Comparison of ENCODE assay signal across 11 cellular contexts in the genomic region with DNA sequence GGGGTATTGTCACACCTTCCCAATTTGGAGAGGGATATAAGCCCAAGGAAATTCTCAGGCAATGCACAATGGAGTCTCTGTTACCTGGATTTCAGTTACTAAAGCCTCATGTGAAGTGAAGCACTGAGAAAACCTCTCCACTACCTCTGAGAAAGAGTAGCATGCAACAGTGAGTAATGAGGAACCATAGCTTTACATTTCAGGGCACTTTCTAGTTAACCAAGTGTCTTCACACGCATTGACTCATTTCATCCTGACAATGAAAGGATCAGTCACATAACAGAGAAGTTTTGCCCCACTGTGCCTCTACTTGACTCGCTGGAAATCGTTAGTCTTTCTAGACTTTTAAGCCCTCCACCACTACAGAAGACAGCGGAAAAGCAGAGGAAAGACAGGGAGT.
DNase-seq lines count a peak whose midpoint lies in the region; ATAC-seq, FAIRE-seq and TF ChIP-seq lines count a peak whose summit lies in the region.
"Had no signal": no experiment of that assay in that cellular context is flagged by ENCODE, and none has a peak within 500 bp of the region (broad histone marks: within the 10 kb centered on the region; RNA-seq: fewer than 3 reads in every experiment).

No MANE protein-coding gene starts in this region.

- TF ChIP-seq CTCF in K562 (IDR thresholded peaks at IDR 0.05 in 2 of 3, conservative IDR thresholded peaks at IDR 0.05 in 1 of 3; ENCODE audit: insufficient read depth in 2 of 3, low read depth in 1 of 3, low read length in 3 of 3) (no peak), GM23338 (conservative IDR thresholded peaks at IDR 0.05; ENCODE audit: low read depth in 2 of 2) (no peak)

- POLR2A ChIA-PET in K562 (lab: Yijun Ruan, JAX) = interaction anchor here (0.6 kb wide), 2 partner anchors 258 to 482 kb away, joined by 3 read pairs; no protein-coding TSS in a partner anchor

- no peak for TF ChIP-seq RAD21 in K562 (CRISPR knock-in tag; conservative IDR thresholded peaks at IDR 0.05 in 1 of 2, IDR thresholded peaks at IDR 0.05 in 1 of 2)

- H3K4me2 ChIP-seq in K562 (ENCODE audit: insufficient read depth, low read length) = no peak overlapping the region
- no peak overlapping the region for H3K4me2 ChIP-seq in GM23338

- peaks cover 14% of the 10 kb centered on the region; the same call in 2 of the 3 replicates for H3K4me1 Mint-ChIP-seq in GM23338

- H3K4me3 ChIP-seq in K562 (no peak overlapping the region), GM23338 (no peak overlapping the region)
- H3K4me3 ChIP-seq: MG63 had no signal

- H3K36me3 ChIP-seq in K562 (ENCODE audit: control insufficient read depth, insufficient read depth, low read length) = no peaks in the 10 kb centered on the region
- H3K36me3 ChIP-seq in GM23338 (ENCODE audit: insufficient read depth) = no peaks in the 10 kb centered on the region
- H3K36me3 ChIP-seq: MG63 had no signal

- no peaks in the 10 kb centered on the region for H3K9me1 ChIP-seq in K562 (ENCODE audit: control insufficient read depth, insufficient read depth, low read length)

- no peaks in the 10 kb centered on the region for H3K9me3 ChIP-seq in K562 (replicated peaks; ENCODE audit: control insufficient read depth, insufficient read depth, low read depth, low read length)
- H3K9me3 ChIP-seq: MG63 had no signal

- H3K27me3 Mint-ChIP-seq in GM23338 (ENCODE audit: insufficient read depth, low read depth, poor library complexity) = peaks cover 7% of the 10 kb centered on the region

- no peaks in the 10 kb centered on the region for H3F3A ChIP-seq in GM23338 (replicated peaks; ENCODE audit: low read depth)

- CTCF ChIA-PET in K562 (lab: Yijun Ruan, JAX; ENCODE audit: low intra/inter-chr PET ratio) = no interaction called here

- 19% methylated on average over 4 of the region's 4 CpGs for WGBS in K562 (ENCODE audit: insufficient coverage, low coverage, missing lambda C conversion rate)

- no peak for TF ChIP-seq POLR2A in K562 (conservative IDR thresholded peaks at IDR 0.05)

- no peaks in the 10 kb centered on the region for H3K36me3 Mint-ChIP-seq in GM23338 (ENCODE audit: low read depth)

- 0 out of 2 replicates have a peak overlapping the region, but pooled peaks have one; percentile 9 for H2AFZ ChIP-seq in K562 (ENCODE audit: low read depth, low read length)
- no peak overlapping the region for H2AFZ ChIP-seq in GM23338

- intact Hi-C loops in K562 (cut with micrococcal nuclease) = no loop called here

- peaks cover 0 to 7% of the 10 kb centered on the region in 2 experiments; a peak in 3 of 5 replicates for H3K27me3 ChIP-seq in K562 (ENCODE audit: control insufficient read depth in 2 of 2, insufficient read depth in 2 of 2, low read length in 2 of 2)
- H3K27me3 ChIP-seq in GM23338 (ENCODE audit: insufficient read depth) = peaks cover 9% of the 10 kb centered on the region
- H3K27me3 ChIP-seq: MG63 had no signal

- no peak for TF ChIP-seq EP300 in K562 (IDR thresholded peaks at IDR 0.05; ENCODE audit: low read length)

- H3K4me3 Mint-ChIP-seq in GM23338 = no peak overlapping the region

- no peak for FAIRE-seq in K562 (lab: Jason Lieb, UNC)
- FAIRE-seq in HTR-8/SVneo (lab: Jason Lieb, UNC) = no peak
- FAIRE-seq: H1, TTC549 had no signal

- H3K9me3 Mint-ChIP-seq in GM23338 = no peaks in the 10 kb centered on the region; the same call in 2 of the 3 replicates

- peak; percentile 69 for ATAC-seq in GM18873 (IDR thresholded peaks at IDR 0.05; ENCODE audit: low FRiP score, unreplicated experiment)
- peak; percentile 66 for ATAC-seq in GM21526 (IDR thresholded peaks at IDR 0.05; ENCODE audit: low FRiP score, unreplicated experiment)
- ATAC-seq in HG03103 (IDR thresholded peaks at IDR 0.05; ENCODE audit: low read depth, unreplicated experiment) = peak; percentile 53
- ATAC-seq in K562 = no peak
- no peak for ATAC-seq in GM23338

- no peak for DNase-seq in K562 (ENCODE audit: extremely low read depth in 1 of 4, low spot score in 3 of 4)
- DNase-seq in HTR-8/SVneo (ENCODE audit: insufficient read length, low spot score) = no peak
- DNase-seq in GM23338 (ENCODE audit: low spot score) = no peak
- no peak for DNase-seq in COLO668 (lab: John Stamatoyannopoulos, UW; ENCODE audit: unreplicated experiment)
- DNase-seq: MG63, retina had no signal

- in situ Hi-C loops in K562 (cut with MboI) = no loop called here

- no TSS peak for BruUV-seq in K562 (replicated peaks; lab: Mats Ljungman, UMichigan)

- H3K4me1 ChIP-seq in K562 (replicated peaks in 1 of 2; ENCODE audit: control insufficient read depth in 2 of 2, insufficient read depth in 2 of 2, low read length in 2 of 2) (peaks cover 7 to 9% of the 10 kb centered on the region in 2 experiments; a peak in 4 of 5 replicates), GM23338 (ENCODE audit: insufficient read depth) (peaks cover under 1% of the 10 kb centered on the region)

- no peak overlapping the region for H3K27ac ChIP-seq in K562 (ENCODE audit: extremely low read depth, low read depth, low read length)
- H3K27ac ChIP-seq in GM23338 (ENCODE audit: low read depth) = no peak overlapping the region

- no peaks in the 10 kb centered on the region for H3K9me2 ChIP-seq in GM23338 (ENCODE audit: insufficient read depth)

- no peak overlapping the region for H3K27ac Mint-ChIP-seq in GM23338

- H4K20me1 ChIP-seq in K562 (replicated peaks; ENCODE audit: control insufficient read depth, insufficient read depth, low read length) = no peaks in the 10 kb centered on the region
- H4K20me1 ChIP-seq in GM23338 (replicated peaks; ENCODE audit: insufficient read depth) = no peaks in the 10 kb centered on the region

- H3K9ac ChIP-seq in K562 (ENCODE audit: insufficient read depth in 1 of 2, low read depth in 2 of 2, low read length in 2 of 2) = no peak overlapping the region

- H3K79me2 ChIP-seq in K562 (ENCODE audit: control insufficient read depth, insufficient read depth, low read length) = no peaks in the 10 kb centered on the region
- no peaks in the 10 kb centered on the region for H3K79me2 ChIP-seq in GM23338 (replicated peaks; ENCODE audit: insufficient read depth)

TF ChIP-seq in K562, 482 proteins besides CTCF, POLR2A, EP300 and RAD21:
- TF ChIP-seq CHCHD3 (CRISPR knock-in tag; IDR thresholded peaks at IDR 0.05) (no peak), ZNF785 (CRISPR knock-in tag; IDR thresholded peaks at IDR 0.05) (no peak), ZNF766 (CRISPR knock-in tag; conservative IDR thresholded peaks at IDR 0.05) (no peak), CREB1 (IDR thresholded peaks at IDR 0.05) (no peak), CREB1 (CRISPR knock-in tag; IDR thresholded peaks at IDR 0.05) (no peak)
- TF ChIP-seq, protein P1, sequence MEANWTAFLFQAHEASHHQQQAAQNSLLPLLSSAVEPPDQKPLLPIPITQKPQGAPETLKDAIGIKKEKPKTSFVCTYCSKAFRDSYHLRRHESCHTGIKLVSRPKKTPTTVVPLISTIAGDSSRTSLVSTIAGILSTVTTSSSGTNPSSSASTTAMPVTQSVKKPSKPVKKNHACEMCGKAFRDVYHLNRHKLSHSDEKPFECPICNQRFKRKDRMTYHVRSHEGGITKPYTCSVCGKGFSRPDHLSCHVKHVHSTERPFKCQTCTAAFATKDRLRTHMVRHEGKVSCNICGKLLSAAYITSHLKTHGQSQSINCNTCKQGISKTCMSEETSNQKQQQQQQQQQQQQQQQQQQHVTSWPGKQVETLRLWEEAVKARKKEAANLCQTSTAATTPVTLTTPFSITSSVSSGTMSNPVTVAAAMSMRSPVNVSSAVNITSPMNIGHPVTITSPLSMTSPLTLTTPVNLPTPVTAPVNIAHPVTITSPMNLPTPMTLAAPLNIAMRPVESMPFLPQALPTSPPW (CRISPR knock-in tag; IDR thresholded peaks at IDR 0.05) = no peak

TF ChIP-seq in GM23338, 12 proteins besides CTCF, POLR2A, EP300 and RAD21 (continues in another document):
- TF ChIP-seq ZNF331 (CRISPR knock-in tag; IDR thresholded peaks at IDR 0.05; ENCODE audit: low read depth) (no peak), JUNB (IDR thresholded peaks at IDR 0.05; ENCODE audit: unreplicated experiment) (no peak), EZH2 (IDR thresholded peaks at IDR 0.05; ENCODE audit: low read depth, unreplicated experiment) (no peak), ZNF114 (CRISPR knock-in tag; IDR thresholded peaks at IDR 0.05) (no peak), POLR2AphosphoS5 (IDR thresholded peaks at IDR 0.05; ENCODE audit: low read depth) (no peak), CREB1 (CRISPR knock-in tag; IDR thresholded peaks at IDR 0.05; ENCODE audit: low read depth) (no peak)

Comparison
In these comparisons a context has a peak if more than half of its experiments do, and no peak if none do; other contexts are left out.
1. ATAC-seq: peak in GM18873 (single experiment), GM21526 (single experiment) and HG03103 (single experiment); none in K562 (single experiment) and GM23338 (single experiment).